Comparison of ENCODE assay signal across 19 cellular contexts in genomic region chr19:18651738-18652137, GRCh38. TPM values are rescaled to one million over a fixed set of nuclear protein-coding genes. Genes with fewer than 3 reads are reported as not detected.
A peak's percentile ranks its signal among the peaks of the same experiment; 100 is the strongest.
DNase-seq lines count a peak whose midpoint lies in the region; ATAC-seq and TF ChIP-seq lines count a peak whose summit lies in the region.
"Had no signal": no experiment of that assay in that cellular context is flagged by ENCODE, and none has a peak within 500 bp of the region (broad histone marks: within the 10 kb centered on the region; RNA-seq: fewer than 3 reads in every experiment).

No MANE protein-coding gene starts in this region.

- H3K36me3 Mint-ChIP-seq in naive thymus-derived CD4-positive, alpha-beta T cell = peaks cover 0 to 3% (median 1%) of the 10 kb centered on the region in 5 donors
- H3K36me3 Mint-ChIP-seq: natural killer cell treated with Interleukin-12 subunit alpha and Interleukin-12 subunit beta and Interleukin-15 and Interleukin-18, amount 100 ng/mL, for 72 hours had no signal

- no peak overlapping the region for H3K9ac ChIP-seq in BLaER1

- no peaks in the 10 kb centered on the region for H3K9me3 Mint-ChIP-seq in naive thymus-derived CD4-positive, alpha-beta T cell
- H3K9me3 Mint-ChIP-seq: natural killer cell treated with Interleukin-12 subunit alpha and Interleukin-12 subunit beta and Interleukin-15 and Interleukin-18, amount 100 ng/mL, for 72 hours; stimulated activated naive CD8-positive, alpha-beta T cell treated with anti-CD3 and anti-CD28 coated beads, Interleukin-15, Interleukin-2, amounts not matched to agents 100 ng/mL and 50 ng/mL, for 24 hours had no signal

- DNase-seq in NCI-H524 (lab: John Stamatoyannopoulos, UW) (peak; percentile 54 to 90), epithelial cell of esophagus (ENCODE audit: low read depth) (peak; percentile 28), prostate gland (ENCODE audit: low spot score) (no peak), GM20000 (ENCODE audit: low spot score) (no peak)
- no peak for DNase-seq in naive thymus-derived CD4-positive, alpha-beta T cell
- no peak for DNase-seq in stimulated activated CD4-positive, alpha-beta T cell treated with anti-CD3 and anti-CD28 coated beads, Interleukin-2, amount 100 ng/mL, for 48 hours
- DNase-seq: amygdala; CD8-positive, alpha-beta memory T cell; EL; NCI-H1436 treated with DMSO at 0.1 percent for 48 hours; NCI-H446 had no signal

- H3K4me1 ChIP-seq in BLaER1 = peaks cover 72% of the 10 kb centered on the region
- H3K4me1 ChIP-seq in prostate gland (replicated peaks) = peaks cover 4% of the 10 kb centered on the region
- no peaks in the 10 kb centered on the region for H3K4me1 ChIP-seq in naive thymus-derived CD4-positive, alpha-beta T cell (ENCODE audit: control insufficient read depth in 2 of 2, insufficient read depth in 2 of 2, low read length in 2 of 2)

- TF ChIP-seq CTCF in epithelial cell of esophagus (IDR thresholded peaks at IDR 0.05; ENCODE audit: insufficient read depth, low read depth, low read length, missing control alignments) (no peak), prostate gland (IDR thresholded peaks at IDR 0.05) (no peak), GM20000 (IDR thresholded peaks at IDR 0.05; ENCODE audit: extremely low read depth, missing control alignments) (no peak)

- H3K4me3 ChIP-seq in BLaER1 (no peak overlapping the region), epithelial cell of esophagus (ENCODE audit: low read length) (no peak overlapping the region), prostate gland (no peak overlapping the region)
- no peak overlapping the region for H3K4me3 ChIP-seq in naive thymus-derived CD4-positive, alpha-beta T cell (ENCODE audit: low read length)
- H3K4me3 ChIP-seq: lung had no signal

- 54% methylated on average over 6 of the region's 6 CpGs for WGBS in prostate gland

- ATAC-seq in naive thymus-derived CD4-positive, alpha-beta T cell = no peak
- ATAC-seq in GM18873 (IDR thresholded peaks at IDR 0.05; ENCODE audit: low FRiP score, unreplicated experiment) = no peak
- ATAC-seq: activated CD4-positive, CD25-positive, alpha-beta regulatory T cell treated with anti-CD3 and anti-CD28 coated beads, Interleukin-2, amount 50 U/mL, for 24 hours; natural killer cell treated with Interleukin-12 subunit alpha and Interleukin-12 subunit beta and Interleukin-15 and Interleukin-18, amount 100 ng/mL, for 72 hours had no signal

- H3K27me3 ChIP-seq in BLaER1 = no peaks in the 10 kb centered on the region
- no peaks in the 10 kb centered on the region for H3K27me3 ChIP-seq in prostate gland (replicated peaks; ENCODE audit: insufficient read depth)
- H3K27me3 ChIP-seq in naive thymus-derived CD4-positive, alpha-beta T cell (ENCODE audit: control insufficient read depth in 2 of 2, insufficient read depth in 2 of 2, low read length in 2 of 2) = no peaks in the 10 kb centered on the region

- H3K27ac ChIP-seq in BLaER1 (no peak overlapping the region; the same call in 1 of the 2 replicates), prostate gland (peak overlapping the region; percentile 59 to 61)
- H3K27ac ChIP-seq in naive thymus-derived CD4-positive, alpha-beta T cell (ENCODE audit: low read depth, low read length) = no peak overlapping the region

- peaks cover 83% of the 10 kb centered on the region for H4K20me1 ChIP-seq in BLaER1

- POLR2A ChIA-PET in naive thymus-derived CD4-positive, alpha-beta T cell (lab: Charles Lee) = interaction anchor here (0.6 kb wide), 1 partner anchor 177 kb away, joined by 4 read pairs; no protein-coding TSS in a partner anchor

- intact Hi-C loops in prostate gland (cut with DNase I) = no loop called here
- intact Hi-C loops in naive thymus-derived CD4-positive, alpha-beta T cell (cut with micrococcal nuclease) = no loop called here

- H3K27me3 Mint-ChIP-seq in naive thymus-derived CD4-positive, alpha-beta T cell = no peaks in the 10 kb centered on the region
- H3K27me3 Mint-ChIP-seq: CD8-positive, alpha-beta memory T cell; natural killer cell treated with Interleukin-12 subunit alpha and Interleukin-12 subunit beta and Interleukin-15 and Interleukin-18, amount 100 ng/mL, for 72 hours; stimulated activated naive CD8-positive, alpha-beta T cell treated with anti-CD3 and anti-CD28 coated beads, Interleukin-15, Interleukin-2, amounts not matched to agents 100 ng/mL and 50 ng/mL, for 24 hours had no signal

- peaks cover 4 to 31% (median 20%) of the 10 kb centered on the region in 7 donors for H3K4me1 Mint-ChIP-seq in naive thymus-derived CD4-positive, alpha-beta T cell

- H3K36me3 ChIP-seq in BLaER1 (no peaks in the 10 kb centered on the region; the same call in 1 of the 2 replicates), prostate gland (no peaks in the 10 kb centered on the region)
- peaks cover 0 to 11% (median 5%) of the 10 kb centered on the region in 3 experiments for H3K36me3 ChIP-seq in naive thymus-derived CD4-positive, alpha-beta T cell (ENCODE audit: control insufficient read depth in 2 of 3, insufficient read depth in 3 of 3, low read length in 3 of 3)

- no peak for TF ChIP-seq POLR2A in prostate gland (IDR thresholded peaks at IDR 0.05)

- H3K27ac Mint-ChIP-seq in naive thymus-derived CD4-positive, alpha-beta T cell = no peak overlapping the region
- H3K27ac Mint-ChIP-seq: natural killer cell treated with Interleukin-12 subunit alpha and Interleukin-12 subunit beta and Interleukin-15 and Interleukin-18, amount 100 ng/mL, for 72 hours; stimulated activated naive CD8-positive, alpha-beta T cell treated with anti-CD3 and anti-CD28 coated beads, Interleukin-15, Interleukin-2, amounts not matched to agents 100 ng/mL and 50 ng/mL, for 24 hours had no signal

- H3K4me3 Mint-ChIP-seq in naive thymus-derived CD4-positive, alpha-beta T cell = no peak overlapping the region
- H3K4me3 Mint-ChIP-seq: CD8-positive, alpha-beta memory T cell; natural killer cell treated with Interleukin-12 subunit alpha and Interleukin-12 subunit beta and Interleukin-15 and Interleukin-18, amount 100 ng/mL, for 72 hours; stimulated activated naive CD8-positive, alpha-beta T cell treated with anti-CD3 and anti-CD28 coated beads, Interleukin-15, Interleukin-2, amounts not matched to agents 100 ng/mL and 50 ng/mL, for 24 hours had no signal

- H3K9me3 ChIP-seq in BLaER1 (no peaks in the 10 kb centered on the region), prostate gland (no peaks in the 10 kb centered on the region)
- H3K9me3 ChIP-seq in naive thymus-derived CD4-positive, alpha-beta T cell (ENCODE audit: control insufficient read depth in 2 of 3, low read length in 3 of 3) = no peaks in the 10 kb centered on the region

- H3K4me2 ChIP-seq in BLaER1 = peak overlapping the region; percentile 98

- CTCF ChIA-PET in naive thymus-derived CD4-positive, alpha-beta T cell (lab: Charles Lee) = no interaction called here

RNA-seq across cellular contexts. Expression of gene KLHL26, which starts 14.9 kb away (rescaled TPM):
- total RNA-seq in prostate gland = 10 to 100 TPM in 1 of 2 donors, 1 to 10 TPM in 1; 9.1 to 18.4 TPM
- 10 to 100 TPM in 4 of 5 experiments, 1 to 10 TPM in 1; 9.5 to 16.3 (median 12.7) TPM for total RNA-seq in naive thymus-derived CD4-positive, alpha-beta T cell
- 1 to 10 TPM; 3.7 to 6.1 TPM for polyA plus RNA-seq in naive thymus-derived CD4-positive, alpha-beta T cell

RNA-seq across cellular contexts. Expression of gene CRTC1, which starts 31.7 kb away (rescaled TPM):
- total RNA-seq in prostate gland = 10 to 100 TPM in 1 of 2 donors, 1 to 10 TPM in 1; 6.7 to 24.4 TPM
- total RNA-seq in naive thymus-derived CD4-positive, alpha-beta T cell = 10 to 100 TPM in 4 of 5 experiments, 1 to 10 TPM in 1; 8.4 to 23.4 (median 22.3) TPM
- polyA plus RNA-seq in naive thymus-derived CD4-positive, alpha-beta T cell = 1 to 10 TPM in 1 of 2 donors, under 1 TPM in 1; 0.97 to 1.7 TPM

RNA-seq across cellular contexts. Expression of gene TMEM59L, which starts 39.1 kb away (rescaled TPM):
- total RNA-seq in prostate gland = 1 to 10 TPM in 1 of 2 donors, under 1 TPM in 1; 0.27 to 3.6 TPM
- total RNA-seq in naive thymus-derived CD4-positive, alpha-beta T cell = under 1 TPM in 2 of 5 experiments, not detected in 3; 0.22 to 0.24 TPM
- under 1 TPM; 0.37 to 0.74 TPM for polyA plus RNA-seq in naive thymus-derived CD4-positive, alpha-beta T cell
- total RNA-seq: CD8-positive, alpha-beta memory T cell; natural killer cell treated with Interleukin-12 subunit alpha and Interleukin-12 subunit beta and Interleukin-15 and Interleukin-18, amount 100 ng/mL, for 72 hours; T-helper 2 cell treated with Interferon-gamma antibody and Interleukin-4, amounts not matched to agents 100 ng/mL and 5 ng/mL, for 36 hours had no signal
- polyA plus RNA-seq: CD8-positive, alpha-beta memory T cell had no signal

RNA-seq across cellular contexts. Expression of gene CRLF1, which starts 45.1 kb away (rescaled TPM):
- total RNA-seq in prostate gland = 10 to 100 TPM in 1 of 2 donors, 1 to 10 TPM in 1; 2.6 to 12.6 TPM
- total RNA-seq in naive thymus-derived CD4-positive, alpha-beta T cell = not detected
- polyA plus RNA-seq in naive thymus-derived CD4-positive, alpha-beta T cell = under 1 TPM; 0.28 to 0.49 TPM
- total RNA-seq: CD8-positive, alpha-beta memory T cell; endothelial cell of umbilical vein; natural killer cell treated with Interleukin-12 subunit alpha and Interleukin-12 subunit beta and Interleukin-15 and Interleukin-18, amount 100 ng/mL, for 72 hours; T-helper 2 cell treated with Interferon-gamma antibody and Interleukin-4, amounts not matched to agents 100 ng/mL and 5 ng/mL, for 36 hours had no signal
- polyA plus RNA-seq: CD8-positive, alpha-beta memory T cell had no signal

Comparison
In these comparisons a context has a peak if more than half of its experiments do, and no peak if none do; other contexts are left out.
1. H3K27ac ChIP-seq: peak in prostate gland (2 of 2); none in BLaER1 (single experiment) and naive thymus-derived CD4-positive, alpha-beta T cell (single experiment).
2. DNase-seq: peak in NCI-H524 (2 of 2) and epithelial cell of esophagus (single experiment); none in prostate gland (single experiment), GM20000 (single experiment), naive thymus-derived CD4-positive, alpha-beta T cell (0 of 9) and stimulated activated CD4-positive, alpha-beta T cell treated with anti-CD3 and anti-CD28 coated beads, Interleukin-2, amount 100 ng/mL, for 48 hours (0 of 2).